27 cellular contexts compared by ENCODE assay signal in the genomic region with DNA sequence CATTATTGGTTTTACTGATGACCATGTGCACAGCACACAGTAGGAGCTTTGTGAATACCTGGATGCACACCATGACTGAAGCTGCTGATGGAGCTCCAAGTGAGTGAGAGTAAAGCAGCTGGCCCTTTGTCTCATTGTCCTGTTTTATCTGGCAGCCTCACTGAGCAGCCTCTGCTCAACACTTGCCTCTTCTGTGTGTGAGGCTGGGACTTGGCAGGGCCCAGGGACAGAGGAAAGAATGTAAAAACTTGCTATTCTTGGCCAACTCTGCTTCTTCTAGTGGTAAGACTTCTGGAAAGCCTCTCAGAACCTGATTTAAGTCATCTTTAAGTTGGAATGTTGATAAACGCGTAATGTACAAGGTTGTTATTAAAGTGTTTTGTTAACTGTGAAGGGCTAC.
"Had no signal": no experiment of that assay in that cellular context is flagged by ENCODE, and none has a peak within 500 bp of the region (broad histone marks: within the 10 kb centered on the region; RNA-seq: fewer than 3 reads in every experiment).

No MANE protein-coding gene starts in this region.

- H3K9me3 Mint-ChIP-seq: activated naive CD4-positive, alpha-beta T cell treated with anti-CD3 and anti-CD28 coated beads for 36 hours; activated T-helper 1 cell treated with anti-CD3 and anti-CD28 coated beads, Interleukin-12 subunit alpha, Interleukin-12 subunit beta, Interleukin-2, Interleukin-4 antibody, amounts not matched to agents 30 ng/mL and 10 ng/mL and 1 ng/mL, durations not matched to agents 14 hours and 24 hours and 36 hours; nephron had no signal

- H3K4me3 Mint-ChIP-seq: activated naive CD4-positive, alpha-beta T cell treated with anti-CD3 and anti-CD28 coated beads for 36 hours; activated T-helper 1 cell treated with anti-CD3 and anti-CD28 coated beads, Interleukin-12 subunit alpha, Interleukin-12 subunit beta, Interleukin-2, Interleukin-4 antibody, amounts not matched to agents 30 ng/mL and 10 ng/mL and 1 ng/mL, durations not matched to agents 14 hours and 24 hours and 36 hours; endodermal cell; nephron had no signal

- H3K4me3 ChIP-seq: body of pancreas, cardiac muscle cell, gastroesophageal sphincter, hepatocyte, left ventricle myocardium inferior, right lobe of liver, skin epidermis, thoracic aorta, uterus had no signal

- H3K4me1 Mint-ChIP-seq: endodermal cell, nephron had no signal

- DNase-seq: activated CD4-positive, alpha-beta T cell treated with anti-CD3 and anti-CD28 coated beads for 4 hours; activated CD4-positive, alpha-beta T cell treated with anti-CD3 and anti-CD28 coated beads, Interleukin-2, amount 50 U/mL, for 4 hours; activated CD8-positive, alpha-beta memory T cell treated with anti-CD3 and anti-CD28 coated beads for 24 hours; activated effector memory CD4-positive, alpha-beta T cell treated with anti-CD3 and anti-CD28 coated beads, Interleukin-2, amount 50 U/mL, for 16 hours; activated naive CD4-positive, alpha-beta T cell treated with anti-CD3 and anti-CD28 coated beads for 36 hours; activated T-cell treated with anti-CD3 and anti-CD28 coated beads, Interleukin-2, amount 50 U/mL, for 1 hour; amygdala; body of pancreas; cortex of kidney; endodermal cell; islet precursor cell; left ventricle myocardium inferior; posterior cingulate gyrus; right lobe of liver; stimulated activated CD4-positive, alpha-beta T cell treated with anti-CD3 and anti-CD28 coated beads, Interleukin-12 subunit alpha, Interleukin-12 subunit beta, amount 100 ng/mL, for 4 hours; stimulated activated CD4-positive, alpha-beta T cell treated with anti-CD3 and anti-CD28 coated beads, Interleukin-4, amount 100 ng/mL, for 1 hour; stimulated activated naive CD8-positive, alpha-beta T cell treated with anti-CD3 and anti-CD28 coated beads, Interleukin-15, Interleukin-2, amounts not matched to agents 100 U/mL and 50 U/mL, for 24 hours; trophoblast cell; uterus had no signal

- H3K27me3 ChIP-seq: body of pancreas, cardiac muscle cell, gastroesophageal sphincter, hepatocyte, right lobe of liver, uterus had no signal

- H3K36me3 ChIP-seq: cardiac muscle cell, gastroesophageal sphincter, left ventricle myocardium inferior, right lobe of liver, thoracic aorta, uterus had no signal

- H3K9me3 ChIP-seq: body of pancreas, gastroesophageal sphincter, left ventricle myocardium inferior, right lobe of liver, thoracic aorta, uterus had no signal

- H3K4me1 ChIP-seq: body of pancreas, gastroesophageal sphincter, left ventricle myocardium inferior, right lobe of liver, uterus had no signal

- H3K27ac Mint-ChIP-seq: activated naive CD4-positive, alpha-beta T cell treated with anti-CD3 and anti-CD28 coated beads for 36 hours; activated T-helper 1 cell treated with anti-CD3 and anti-CD28 coated beads, Interleukin-12 subunit alpha, Interleukin-12 subunit beta, Interleukin-2, Interleukin-4 antibody, amounts not matched to agents 30 ng/mL and 10 ng/mL and 1 ng/mL, durations not matched to agents 14 hours and 24 hours and 36 hours; endodermal cell; nephron had no signal

- ATAC-seq: body of pancreas; esophagus mucosa; gastroesophageal sphincter; right lobe of liver; stimulated activated naive CD8-positive, alpha-beta T cell treated with anti-CD3 and anti-CD28 coated beads, Interleukin-15, Interleukin-2, amounts not matched to agents 100 U/mL and 50 U/mL, for 24 hours had no signal
